14 cellular contexts compared by ENCODE assay signal in genomic region chr10:4285121-4285520, GRCh38.
A peak's percentile ranks its signal among the peaks of the same experiment; 100 is the strongest.
DNase-seq lines count a peak whose midpoint lies in the region; ATAC-seq and TF ChIP-seq lines count a peak whose summit lies in the region.
"Had no signal": no experiment of that assay in that cellular context is flagged by ENCODE, and none has a peak within 500 bp of the region (broad histone marks: within the 10 kb centered on the region; RNA-seq: fewer than 3 reads in every experiment).

No MANE protein-coding gene starts in this region.

- peaks cover 10% of the 10 kb centered on the region for H3K4me1 Mint-ChIP-seq in activated CD8-positive, alpha-beta memory T cell treated with anti-CD3 and anti-CD28 coated beads, Interleukin-2, amount 10 ng/mL, durations not matched to agents 7 days and 5 days
- peaks cover 9% of the 10 kb centered on the region for H3K4me1 Mint-ChIP-seq in activated T-cell treated with anti-CD3 and anti-CD28 coated beads, Interleukin-2, amount 50 U/mL, for 4 hours (ENCODE audit: low read depth)

- H3K4me1 ChIP-seq in lower lobe of right lung (peaks cover 8% of the 10 kb centered on the region), thyroid gland (peaks cover 0 to 10% of the 10 kb centered on the region in 2 donors)

- no peaks in the 10 kb centered on the region for H3K27me3 Mint-ChIP-seq in activated CD8-positive, alpha-beta memory T cell treated with anti-CD3 and anti-CD28 coated beads, Interleukin-2, amount 10 ng/mL, durations not matched to agents 7 days and 5 days
- H3K27me3 Mint-ChIP-seq in activated T-cell treated with anti-CD3 and anti-CD28 coated beads, Interleukin-2, amount 50 U/mL, for 4 hours (ENCODE audit: low read depth), result no peaks in the 10 kb centered on the region
- H3K27me3 Mint-ChIP-seq: activated naive CD4-positive, alpha-beta T cell treated with anti-CD3 and anti-CD28 coated beads, Interleukin-2, amount 50 U/mL, for 24 hours had no signal

- H3K27ac ChIP-seq in lower lobe of right lung, result peak overlapping the region; percentile 69
- H3K27ac ChIP-seq in thyroid gland, result peak overlapping the region in 2 of 3 donors; percentile 50 to 61
- H3K27ac ChIP-seq: colonic mucosa had no signal

- TF ChIP-seq CTCF in lower lobe of right lung (IDR thresholded peaks at IDR 0.05) (no peak), thyroid gland (IDR thresholded peaks at IDR 0.05) (no peak)

- 91% methylated on average over 6 of the region's 6 CpGs for WGBS in thyroid gland, 2 donors

- H3K36me3 ChIP-seq in lower lobe of right lung (no peaks in the 10 kb centered on the region), thyroid gland (no peaks in the 10 kb centered on the region)
- H3K36me3 ChIP-seq: colonic mucosa had no signal

- H3K9me3 ChIP-seq in lower lobe of right lung (no peaks in the 10 kb centered on the region), thyroid gland (no peaks in the 10 kb centered on the region)
- H3K9me3 ChIP-seq: colonic mucosa had no signal

- CTCF ChIA-PET in activated CD8-positive, alpha-beta memory T cell treated with anti-CD3 and anti-CD28 coated beads, Interleukin-2, amount 10 ng/mL, durations not matched to agents 7 days and 5 days (lab: Charles Lee), result interaction anchor here (0.6 kb wide), 1 partner anchor 293 kb away, joined by 3 read pairs; no protein-coding TSS in a partner anchor

- H3K4me3 ChIP-seq in lower lobe of right lung (no peak overlapping the region), thyroid gland (replicated peaks in 1 of 3) (no peak overlapping the region)
- H3K4me3 ChIP-seq: colonic mucosa had no signal

- H3K4me3 Mint-ChIP-seq in activated CD8-positive, alpha-beta memory T cell treated with anti-CD3 and anti-CD28 coated beads, Interleukin-2, amount 10 ng/mL, durations not matched to agents 7 days and 5 days, result no peak overlapping the region
- no peak overlapping the region for H3K4me3 Mint-ChIP-seq in activated T-cell treated with anti-CD3 and anti-CD28 coated beads, Interleukin-2, amount 50 U/mL, for 4 hours
- H3K4me3 Mint-ChIP-seq: activated naive CD4-positive, alpha-beta T cell treated with anti-CD3 and anti-CD28 coated beads, Interleukin-2, amount 50 U/mL, for 24 hours had no signal

- H3K36me3 Mint-ChIP-seq in activated CD8-positive, alpha-beta memory T cell treated with anti-CD3 and anti-CD28 coated beads, Interleukin-2, amount 10 ng/mL, durations not matched to agents 7 days and 5 days, result no peaks in the 10 kb centered on the region
- no peaks in the 10 kb centered on the region for H3K36me3 Mint-ChIP-seq in activated T-cell treated with anti-CD3 and anti-CD28 coated beads, Interleukin-2, amount 50 U/mL, for 4 hours (ENCODE audit: insufficient read depth)
- H3K36me3 Mint-ChIP-seq: activated naive CD4-positive, alpha-beta T cell treated with anti-CD3 and anti-CD28 coated beads, Interleukin-2, amount 50 U/mL, for 24 hours had no signal

- H3K27me3 ChIP-seq in lower lobe of right lung (ENCODE audit: low read depth) (no peaks in the 10 kb centered on the region), thyroid gland (no peaks in the 10 kb centered on the region)
- H3K27me3 ChIP-seq: colonic mucosa had no signal

- ATAC-seq in activated CD8-positive, alpha-beta memory T cell treated with anti-CD3 and anti-CD28 coated beads, Interleukin-2, amount 10 ng/mL, durations not matched to agents 7 days and 5 days, result peak; percentile 33
- ATAC-seq in lower lobe of right lung, result no peak
- no peak for ATAC-seq in HG03139 (IDR thresholded peaks at IDR 0.05; ENCODE audit: unreplicated experiment)
- no peak for ATAC-seq in activated T-cell treated with anti-CD3 and anti-CD28 coated beads, Interleukin-2, amount 50 U/mL, for 4 hours
- ATAC-seq: PC-3 had no signal

- no peaks in the 10 kb centered on the region for H3K9me3 Mint-ChIP-seq in activated CD8-positive, alpha-beta memory T cell treated with anti-CD3 and anti-CD28 coated beads, Interleukin-2, amount 10 ng/mL, durations not matched to agents 7 days and 5 days (ENCODE audit: low read depth)
- H3K9me3 Mint-ChIP-seq in activated T-cell treated with anti-CD3 and anti-CD28 coated beads, Interleukin-2, amount 50 U/mL, for 4 hours, result no peaks in the 10 kb centered on the region
- H3K9me3 Mint-ChIP-seq: activated naive CD4-positive, alpha-beta T cell treated with anti-CD3 and anti-CD28 coated beads, Interleukin-2, amount 50 U/mL, for 24 hours had no signal

- no peak for TF ChIP-seq POLR2A in thyroid gland (IDR thresholded peaks at IDR 0.05)

- DNase-seq in activated CD8-positive, alpha-beta memory T cell treated with anti-CD3 and anti-CD28 coated beads, Interleukin-2, amount 10 ng/mL, durations not matched to agents 7 days and 5 days, result peak; percentile 48
- DNase-seq in activated CD8-positive, alpha-beta memory T cell treated with anti-CD3 and anti-CD28 coated beads, Interleukin-2, amount 50 U/mL, for 4 hours, result no peak
- DNase-seq in RPMI7951 (ENCODE audit: low read depth) (peak; percentile 76), lower lobe of right lung (no peak), thyroid gland (no peak), superior temporal gyrus (ENCODE audit: extremely low spot score) (no peak)
- no peak for DNase-seq in activated T-cell treated with anti-CD3 and anti-CD28 coated beads, Interleukin-2, amount 50 U/mL, for 4 hours
- DNase-seq: colonic mucosa, islet precursor cell, NCI-H1417, NCI-H446 treated with DMSO at 0.1 percent for 48 hours, PC-3 had no signal

- intact Hi-C loops in lower lobe of right lung (cut with DNase I), result no loop called here
- intact Hi-C loops in thyroid gland (cut with DNase I), result no loop called here

- no peak overlapping the region for H3K27ac Mint-ChIP-seq in activated CD8-positive, alpha-beta memory T cell treated with anti-CD3 and anti-CD28 coated beads, Interleukin-2, amount 10 ng/mL, durations not matched to agents 7 days and 5 days
- H3K27ac Mint-ChIP-seq: activated naive CD4-positive, alpha-beta T cell treated with anti-CD3 and anti-CD28 coated beads, Interleukin-2, amount 50 U/mL, for 24 hours had no signal

Comparison
In these comparisons a context has a peak if more than half of its experiments do, and no peak if none do; other contexts are left out.
1. DNase-seq: peak in activated CD8-positive, alpha-beta memory T cell treated with anti-CD3 and anti-CD28 coated beads, Interleukin-2, amount 10 ng/mL, durations not matched to agents 7 days and 5 days (single experiment) and RPMI7951 (single experiment); none in activated CD8-positive, alpha-beta memory T cell treated with anti-CD3 and anti-CD28 coated beads, Interleukin-2, amount 50 U/mL, for 4 hours (single experiment), lower lobe of right lung (single experiment), thyroid gland (0 of 2), superior temporal gyrus (single experiment) and activated T-cell treated with anti-CD3 and anti-CD28 coated beads, Interleukin-2, amount 50 U/mL, for 4 hours (single experiment).